18 cellular contexts compared by ENCODE assay signal in the genomic region with DNA sequence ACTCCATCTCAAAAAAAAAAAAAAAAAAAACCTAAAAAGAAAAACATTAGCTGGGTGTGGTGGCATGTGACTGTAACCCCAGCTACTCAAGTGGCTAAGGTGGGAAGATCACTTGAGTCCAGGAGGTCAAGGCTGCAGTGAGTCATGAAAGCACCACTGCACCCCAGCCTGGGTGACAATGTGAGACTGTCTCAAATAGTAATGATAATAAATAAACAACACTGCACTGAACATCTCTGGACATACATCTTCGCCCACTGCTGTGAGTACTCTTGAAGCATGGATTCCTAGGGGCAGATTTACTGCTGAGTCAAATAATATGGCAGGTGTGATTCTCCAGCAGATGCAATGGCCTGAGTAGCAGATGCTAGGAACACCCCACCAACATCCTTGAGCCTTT. TPM values are rescaled to one million over a fixed set of nuclear protein-coding genes. Genes with fewer than 3 reads are reported as not detected.
DNase-seq lines count a peak whose midpoint lies in the region; ATAC-seq, FAIRE-seq and TF ChIP-seq lines count a peak whose summit lies in the region.
"Had no signal": no experiment of that assay in that cellular context is flagged by ENCODE, and none has a peak within 500 bp of the region (broad histone marks: within the 10 kb centered on the region; RNA-seq: fewer than 3 reads in every experiment).

No MANE protein-coding gene starts in this region.

- no peaks in the 10 kb centered on the region for H3K27me3 Mint-ChIP-seq in natural killer cell treated with Interleukin-12 subunit alpha and Interleukin-12 subunit beta and Interleukin-15 and Interleukin-18, amount 100 ng/mL, for 72 hours
- H3K27me3 Mint-ChIP-seq: B cell; stimulated activated memory B cell treated with anti-CD40 and anti-IgM and Interleukin-4, amounts not matched to agents 10 μg/mL and 1 μg/mL and 100 μg/mL, for 72 hours had no signal

- POLR2A ChIA-PET in A549 (lab: Yijun Ruan, JAX) = interaction anchor here (0.6 kb wide), 1 partner anchor 116 kb away, joined by 4 read pairs; no protein-coding TSS in a partner anchor
- POLR2A ChIA-PET in K562 (lab: Yijun Ruan, JAX) = interaction anchor here (0.7 to 1.0 kb wide), 2 partner anchors 23 to 45 kb away, joined by 3 read pairs; no protein-coding TSS in a partner anchor

- H3K36me3 Mint-ChIP-seq in natural killer cell treated with Interleukin-12 subunit alpha and Interleukin-12 subunit beta and Interleukin-15 and Interleukin-18, amount 100 ng/mL, for 72 hours = no peaks in the 10 kb centered on the region
- H3K36me3 Mint-ChIP-seq: stimulated activated memory B cell treated with anti-CD40 and anti-IgM and Interleukin-4, amounts not matched to agents 10 μg/mL and 1 μg/mL and 100 μg/mL, for 72 hours had no signal

- no peaks in the 10 kb centered on the region for H3K27me3 ChIP-seq in K562 (ENCODE audit: control insufficient read depth in 2 of 2, insufficient read depth in 2 of 2, low read length in 2 of 2)
- H3K27me3 ChIP-seq: brain microvascular endothelial cell had no signal

- no peak for FAIRE-seq in A549 (lab: Jason Lieb, UNC)
- FAIRE-seq in K562 (lab: Jason Lieb, UNC) = no peak
- FAIRE-seq: H54 had no signal

- BruUV-seq in K562 (replicated peaks; lab: Mats Ljungman, UMichigan) = no TSS peak

- TF ChIP-seq POLR2A in A549 (IDR thresholded peaks at IDR 0.05; ENCODE audit: low read length) = no peak
- no peak for TF ChIP-seq POLR2A in K562 (conservative IDR thresholded peaks at IDR 0.05)

- TF ChIP-seq RAD21 in A549 (conservative IDR thresholded peaks at IDR 0.05 in 1 of 2, IDR thresholded peaks at IDR 0.05 in 1 of 2) (no peak), K562 (CRISPR knock-in tag; conservative IDR thresholded peaks at IDR 0.05 in 1 of 2, IDR thresholded peaks at IDR 0.05 in 1 of 2) (no peak)

- H3K9ac ChIP-seq in K562 (ENCODE audit: insufficient read depth in 1 of 2, low read depth in 2 of 2, low read length in 2 of 2) = peak overlapping the region in 1 of 2 experiments; percentile 14; a peak in 1 of 4 replicates
- H3K9ac ChIP-seq: parathyroid adenoma had no signal

- H3K9me3 ChIP-seq in A549 (no peaks in the 10 kb centered on the region), K562 (replicated peaks; ENCODE audit: control insufficient read depth, insufficient read depth, low read depth, low read length) (no peaks in the 10 kb centered on the region)

- TF ChIP-seq EP300 in A549 (IDR thresholded peaks at IDR 0.05) = no peak
- TF ChIP-seq EP300 in K562 (IDR thresholded peaks at IDR 0.05; ENCODE audit: low read length) = no peak

- intact Hi-C loops in K562 (cut with micrococcal nuclease) = no loop called here

- H3K4me2 ChIP-seq in A549 (no peak overlapping the region), K562 (ENCODE audit: insufficient read depth, low read length) (no peak overlapping the region)

- H3K79me2 ChIP-seq in K562 (ENCODE audit: control insufficient read depth, insufficient read depth, low read length) = no peaks in the 10 kb centered on the region
- H3K79me2 ChIP-seq: parathyroid adenoma had no signal

- H3K4me3 Mint-ChIP-seq in natural killer cell treated with Interleukin-12 subunit alpha and Interleukin-12 subunit beta and Interleukin-15 and Interleukin-18, amount 100 ng/mL, for 72 hours = peak overlapping the region; percentile 75
- H3K4me3 Mint-ChIP-seq: B cell; stimulated activated memory B cell treated with anti-CD40 and anti-IgM and Interleukin-4, amounts not matched to agents 10 μg/mL and 1 μg/mL and 100 μg/mL, for 72 hours had no signal

- peaks cover 38 to 43% of the 10 kb centered on the region in 2 donors for H3K4me1 Mint-ChIP-seq in natural killer cell treated with Interleukin-12 subunit alpha and Interleukin-12 subunit beta and Interleukin-15 and Interleukin-18, amount 100 ng/mL, for 72 hours (ENCODE audit: low read depth in 2 of 2)

- TF ChIP-seq CTCF in A549 (IDR thresholded peaks at IDR 0.05) (no peak), K562 (IDR thresholded peaks at IDR 0.05 in 2 of 3, conservative IDR thresholded peaks at IDR 0.05 in 1 of 3; ENCODE audit: insufficient read depth in 2 of 3, low read depth in 1 of 3, low read length in 3 of 3) (no peak)

- H3K27ac ChIP-seq in A549 (peak overlapping the region; percentile 13 to 57; a peak in 3 of 6 replicates), K562 (ENCODE audit: extremely low read depth, low read depth, low read length) (no peak overlapping the region)
- H3K27ac ChIP-seq: brain microvascular endothelial cell had no signal

- no peaks in the 10 kb centered on the region for H3K9me3 Mint-ChIP-seq in natural killer cell treated with Interleukin-12 subunit alpha and Interleukin-12 subunit beta and Interleukin-15 and Interleukin-18, amount 100 ng/mL, for 72 hours
- H3K9me3 Mint-ChIP-seq: activated T-helper 2 cell treated with anti-CD3 and anti-CD28 coated beads, Interferon-gamma antibody, Interleukin-2, Interleukin-4, amounts not matched to agents 10 μg/mL and 5 μg/mL and 100 μg/mL, durations not matched to agents 14 hours and 24 hours and 36 hours; stimulated activated memory B cell treated with anti-CD40 and anti-IgM and Interleukin-4, amounts not matched to agents 10 μg/mL and 1 μg/mL and 100 μg/mL, for 72 hours had no signal

- in situ Hi-C loops in K562 (cut with MboI) = no loop called here

- no peaks in the 10 kb centered on the region for H3K9me1 ChIP-seq in K562 (ENCODE audit: control insufficient read depth, insufficient read depth, low read length)

- H3K4me1 ChIP-seq in A549 (peaks cover 60% of the 10 kb centered on the region), K562 (replicated peaks in 1 of 2; ENCODE audit: control insufficient read depth in 2 of 2, insufficient read depth in 2 of 2, low read length in 2 of 2) (peaks cover 6 to 36% of the 10 kb centered on the region in 2 experiments; a peak in 4 of 5 replicates)
- H3K4me1 ChIP-seq: parathyroid adenoma had no signal

- no peaks in the 10 kb centered on the region for H4K20me1 ChIP-seq in K562 (replicated peaks; ENCODE audit: control insufficient read depth, insufficient read depth, low read length)

- H2AFZ ChIP-seq in K562 (ENCODE audit: low read depth, low read length) = no peak overlapping the region
- H2AFZ ChIP-seq: parathyroid adenoma had no signal

- no peak overlapping the region for H3K4me3 ChIP-seq in A549
- H3K4me3 ChIP-seq in K562 = no peak overlapping the region

- WGBS in A549 (ENCODE audit: missing lambda C conversion rate) = 88% methylated on average over 1 of the region's 1 CpG
- 73% methylated on average over 1 of the region's 1 CpG for WGBS in K562 (ENCODE audit: insufficient coverage, low coverage, missing lambda C conversion rate)

- peak in 1 of 2 experiments; percentile 46 for DNase-seq in A549 (ENCODE audit: low read depth in 1 of 2, low spot score in 1 of 2)
- DNase-seq in HT1080 (ENCODE audit: low read depth) = peak; percentile 64
- no peak for DNase-seq in K562 (ENCODE audit: extremely low read depth in 1 of 4, low spot score in 3 of 4)
- no peak for DNase-seq in natural killer cell treated with Interleukin-12 subunit alpha and Interleukin-12 subunit beta and Interleukin-15 and Interleukin-18, amount 100 ng/mL, for 72 hours (ENCODE audit: low spot score)
- DNase-seq in stimulated activated CD4-positive, alpha-beta T cell treated with anti-CD3 and anti-CD28 coated beads, Interleukin-2, amount 100 ng/mL, for 24 hours = no peak
- DNase-seq in SKM-1 treated with dmso at 0.1 percent for 144 hours (lab: John Stamatoyannopoulos, UW; ENCODE audit: unreplicated experiment) = no peak
- no peak for DNase-seq in hypothalamus (lab: John Stamatoyannopoulos, UW)
- DNase-seq: activated CD4-positive, alpha-beta T cell treated with anti-CD3 and anti-CD28 coated beads, Interleukin-2, amount 50 U/mL, for 4 hours; brain microvascular endothelial cell; MM.1S; NCI-H2171; T1000 had no signal

- no peaks in the 10 kb centered on the region; the same call in 2 of the 3 replicates for H3K36me3 ChIP-seq in K562 (ENCODE audit: control insufficient read depth, insufficient read depth, low read length)
- H3K36me3 ChIP-seq: brain microvascular endothelial cell had no signal

- ATAC-seq in A549 = no peak
- ATAC-seq in K562 = no peak
- ATAC-seq in natural killer cell treated with Interleukin-12 subunit alpha and Interleukin-12 subunit beta and Interleukin-15 and Interleukin-18, amount 100 ng/mL, for 72 hours = peak; percentile 15 to 24
- ATAC-seq in GM21390 (IDR thresholded peaks at IDR 0.05; ENCODE audit: unreplicated experiment) = no peak
- ATAC-seq: stimulated activated memory B cell treated with anti-CD40 and anti-IgM and Interleukin-4, amounts not matched to agents 10 μg/mL and 1 μg/mL and 100 μg/mL, for 72 hours had no signal

- CTCF ChIA-PET in A549 (lab: Yijun Ruan, JAX) (interaction anchor here (1.2 to 25.9 kb wide), 2 partner anchors 10 to 79 kb away, joined by 4 to 522 read pairs; no protein-coding TSS in a partner anchor), K562 (lab: Yijun Ruan, JAX; ENCODE audit: low intra/inter-chr PET ratio) (no interaction called here)

- H3K27ac Mint-ChIP-seq in natural killer cell treated with Interleukin-12 subunit alpha and Interleukin-12 subunit beta and Interleukin-15 and Interleukin-18, amount 100 ng/mL, for 72 hours = peak overlapping the region; percentile 7 to 25
- H3K27ac Mint-ChIP-seq: activated T-helper 2 cell treated with anti-CD3 and anti-CD28 coated beads, Interferon-gamma antibody, Interleukin-2, Interleukin-4, amounts not matched to agents 10 μg/mL and 5 μg/mL and 100 μg/mL, durations not matched to agents 14 hours and 24 hours and 36 hours; B cell had no signal

RNA-seq across cellular contexts. Expression of a gene that starts 23.7 kb away (rescaled TPM):
- polyA plus RNA-seq in A549 (2011; rRNA removed) (2.7 and 3.1 TPM in 2 replicates), A549 (2017; fragmentation: RNase III; extraction: RNeasy Plus Mini Kit Qiagen cat#74134 plus additional on column Dnase treatment) (4.8 to 5.8 TPM (median 5.0 TPM) in 3 replicates), K562 (2011; rRNA removed) (6.3 and 6.5 TPM in 2 replicates), K562 (2014; fragmentation: Illumina TruSeq; extraction: Trizol) (4.2 and 5.7 TPM in 2 replicates), K562 (2014; fragmentation: Nextera tagmentation; extraction: Ambion mirVana) (under 1 TPM; 0.20 to 0.31 TPM), K562 (2014; rRNA removed) (7.6 and 7.9 TPM in 2 replicates)
- 4.5 and 6.7 TPM in 2 replicates for polyA plus RNA-seq in A549 (2012; cell fraction: cytosol; rRNA removed)
- 13.3 and 15.2 TPM in 2 replicates for polyA plus RNA-seq in A549 (2012; cell fraction: nucleus; rRNA removed)
- polyA minus RNA-seq in A549 (2011; rRNA and poly(A)+ RNA removed) = 10.3 and 10.5 TPM in 2 replicates
- 23.0 and 32.8 TPM in 2 replicates for total RNA-seq in HT1080 (2014; rRNA removed; shearing (Covaris generic))
- 22.7 and 25.7 TPM in 2 replicates for polyA plus RNA-seq in HT1080 (2015; cell fraction: cytosol; rRNA removed)
- polyA plus RNA-seq in HT1080 (2015; cell fraction: nucleus; rRNA removed) = 26.2 and 33.0 TPM in 2 replicates
- total RNA-seq in K562 (2011; cell fraction: chromatin; rRNA removed; ENCODE audit: low replicate concordance) = 28.0 and 68.9 TPM in 2 replicates
- 41.1 and 52.0 TPM in 2 replicates for total RNA-seq in K562 (2011; cell fraction: nucleolus; rRNA removed)
- 34.1 and 35.2 TPM in 2 replicates for total RNA-seq in K562 (2011; cell fraction: nucleoplasm; rRNA removed)
- total RNA-seq in K562 (2014; rRNA removed) (9.6 and 10.5 TPM in 2 replicates), K562 (2014; rRNA removed; fragmentation: Illumina TruSeq; extraction: Trizol) (3.9 and 4.3 TPM in 2 replicates), K562 (2015; rRNA removed; fragmentation: Illumina TruSeq; extraction: Trizol) (6.2 and 6.5 TPM in 2 replicates), K562 (2021) (12.0 and 12.6 TPM in 2 replicates)
- 5.8 and 12.1 TPM in 2 replicates for polyA plus RNA-seq in K562 (2011; cell fraction: cytosol; rRNA removed)
- polyA plus RNA-seq in K562 (2011; cell fraction: nucleus; rRNA removed) = 10.8 and 22.9 TPM in 2 replicates
- 5.0 and 6.9 TPM in 2 replicates for polyA plus RNA-seq in K562 (2012)
- polyA minus RNA-seq in K562 (2011; rRNA and poly(A)+ RNA removed) = 8.5 and 9.6 TPM in 2 replicates
- polyA minus RNA-seq in K562 (2011; cell fraction: cytosol; rRNA and poly(A)+ RNA removed) = 6.6 and 9.7 TPM in 2 replicates
- 13.3 and 14.7 TPM in 2 replicates for polyA minus RNA-seq in K562 (2011; cell fraction: nucleus; rRNA and poly(A)+ RNA removed)
- 1 to 10 TPM; 4.5 to 6.3 TPM for total RNA-seq in natural killer cell treated with Interleukin-12 subunit alpha and Interleukin-12 subunit beta and Interleukin-15 and Interleukin-18, amount 100 ng/mL, for 72 hours

RNA-seq across cellular contexts. Expression of a gene that starts 32.4 kb away (rescaled TPM):
- polyA plus RNA-seq in A549 (2011; rRNA removed) = 11.0 and 11.8 TPM in 2 replicates
- 26.7 and 34.0 TPM in 2 replicates for polyA plus RNA-seq in A549 (2012; cell fraction: cytosol; rRNA removed)
- 88.1 and 96.6 TPM in 2 replicates for polyA plus RNA-seq in A549 (2012; cell fraction: nucleus; rRNA removed)
- 15.7 to 18.2 TPM (median 17.5 TPM) in 3 replicates for polyA plus RNA-seq in A549 (2017; fragmentation: RNase III; extraction: RNeasy Plus Mini Kit Qiagen cat#74134 plus additional on column Dnase treatment)
- polyA minus RNA-seq in A549 (2011; rRNA and poly(A)+ RNA removed) = 17.6 and 21.3 TPM in 2 replicates
- total RNA-seq in HT1080 (2014; rRNA removed; shearing (Covaris generic)) = 19.4 and 22.7 TPM in 2 replicates
- 21.8 and 31.7 TPM in 2 replicates for polyA plus RNA-seq in HT1080 (2015; cell fraction: cytosol; rRNA removed)
- polyA plus RNA-seq in HT1080 (2015; cell fraction: nucleus; rRNA removed) = 51.5 and 52.7 TPM in 2 replicates
- 71.5 and 173 TPM in 2 replicates for total RNA-seq in K562 (2011; cell fraction: chromatin; rRNA removed; ENCODE audit: low replicate concordance)
- total RNA-seq in K562 (2011; cell fraction: nucleolus; rRNA removed) = 98.1 and 99.0 TPM in 2 replicates
- total RNA-seq in K562 (2011; cell fraction: nucleoplasm; rRNA removed) = 61.3 and 107 TPM in 2 replicates
- 39.0 and 40.3 TPM in 2 replicates for total RNA-seq in K562 (2014; rRNA removed)
- 5.9 and 6.4 TPM in 2 replicates for total RNA-seq in K562 (2014; rRNA removed; fragmentation: Illumina TruSeq; extraction: Trizol)
- 18.5 and 21.4 TPM in 2 replicates for total RNA-seq in K562 (2015; rRNA removed; fragmentation: Illumina TruSeq; extraction: Trizol)
- total RNA-seq in K562 (2021) = 51.7 and 63.0 TPM in 2 replicates
- polyA plus RNA-seq in K562 (2011; rRNA removed) = 27.6 and 38.3 TPM in 2 replicates
- 40.5 and 99.8 TPM in 2 replicates for polyA plus RNA-seq in K562 (2011; cell fraction: cytosol; rRNA removed)
- 261 and 270 TPM in 2 replicates for polyA plus RNA-seq in K562 (2011; cell fraction: nucleus; rRNA removed)
- polyA plus RNA-seq in K562 (2012) = 24.6 and 74.9 TPM in 2 replicates
- 13.5 and 29.6 TPM in 2 replicates for polyA plus RNA-seq in K562 (2014; fragmentation: Illumina TruSeq; extraction: Trizol)
- polyA plus RNA-seq in K562 (2014; fragmentation: Nextera tagmentation; extraction: Ambion mirVana) = 1 to 10 TPM; 1.4 to 3.8 TPM
- polyA plus RNA-seq in K562 (2014; rRNA removed) = 86.0 and 111 TPM in 2 replicates
- 15.9 and 19.8 TPM in 2 replicates for polyA minus RNA-seq in K562 (2011; rRNA and poly(A)+ RNA removed)
- 16.9 and 19.2 TPM in 2 replicates for polyA minus RNA-seq in K562 (2011; cell fraction: cytosol; rRNA and poly(A)+ RNA removed)
- polyA minus RNA-seq in K562 (2011; cell fraction: nucleus; rRNA and poly(A)+ RNA removed) = 54.3 and 67.5 TPM in 2 replicates
- 10 to 100 TPM; 19.1 to 36.8 TPM for total RNA-seq in natural killer cell treated with Interleukin-12 subunit alpha and Interleukin-12 subunit beta and Interleukin-15 and Interleukin-18, amount 100 ng/mL, for 72 hours

RNA-seq across cellular contexts. Expression of a gene that starts 37.9 kb away (rescaled TPM):
- 152 and 209 TPM in 2 replicates for polyA plus RNA-seq in A549 (2011; rRNA removed)
- 289 and 369 TPM in 2 replicates for polyA plus RNA-seq in A549 (2012; cell fraction: cytosol; rRNA removed)
- polyA plus RNA-seq in A549 (2012; cell fraction: nucleus; rRNA removed) = 208 and 222 TPM in 2 replicates
- 196 to 211 TPM (median 208 TPM) in 3 replicates for polyA plus RNA-seq in A549 (2017; fragmentation: RNase III; extraction: RNeasy Plus Mini Kit Qiagen cat#74134 plus additional on column Dnase treatment)
- polyA minus RNA-seq in A549 (2011; rRNA and poly(A)+ RNA removed) = 39.6 and 41.8 TPM in 2 replicates
- total RNA-seq in HT1080 (2014; rRNA removed; shearing (Covaris generic)) = 237 and 253 TPM in 2 replicates
- polyA plus RNA-seq in HT1080 (2015; cell fraction: cytosol; rRNA removed) = 189 and 217 TPM in 2 replicates
- polyA plus RNA-seq in HT1080 (2015; cell fraction: nucleus; rRNA removed) = 140 and 151 TPM in 2 replicates
- total RNA-seq in K562 (2011; cell fraction: chromatin; rRNA removed; ENCODE audit: low replicate concordance) = 69.3 and 160 TPM in 2 replicates
- 133 and 147 TPM in 2 replicates for total RNA-seq in K562 (2011; cell fraction: nucleolus; rRNA removed)
- total RNA-seq in K562 (2011; cell fraction: nucleoplasm; rRNA removed) = 86.5 and 106 TPM in 2 replicates
- 224 and 280 TPM in 2 replicates for total RNA-seq in K562 (2014; rRNA removed)
- total RNA-seq in K562 (2014; rRNA removed; fragmentation: Illumina TruSeq; extraction: Trizol) = 78.1 and 91.2 TPM in 2 replicates
- total RNA-seq in K562 (2015; rRNA removed; fragmentation: Illumina TruSeq; extraction: Trizol) = 171 and 180 TPM in 2 replicates
- 164 and 167 TPM in 2 replicates for total RNA-seq in K562 (2021)
- polyA plus RNA-seq in K562 (2011; rRNA removed) = 128 and 132 TPM in 2 replicates
- polyA plus RNA-seq in K562 (2011; cell fraction: cytosol; rRNA removed) = 110 and 136 TPM in 2 replicates
- 328 and 373 TPM in 2 replicates for polyA plus RNA-seq in K562 (2011; cell fraction: nucleus; rRNA removed)
- polyA plus RNA-seq in K562 (2012) = 163 and 245 TPM in 2 replicates
- 151 and 170 TPM in 2 replicates for polyA plus RNA-seq in K562 (2014; fragmentation: Illumina TruSeq; extraction: Trizol)
- polyA plus RNA-seq in K562 (2014; fragmentation: Nextera tagmentation; extraction: Ambion mirVana) = 1 to 10 TPM; 2.4 to 4.8 TPM
- 242 and 255 TPM in 2 replicates for polyA plus RNA-seq in K562 (2014; rRNA removed)
- 33.8 and 41.5 TPM in 2 replicates for polyA minus RNA-seq in K562 (2011; rRNA and poly(A)+ RNA removed)
- 34.7 and 36.8 TPM in 2 replicates for polyA minus RNA-seq in K562 (2011; cell fraction: cytosol; rRNA and poly(A)+ RNA removed)
- 21.8 and 31.0 TPM in 2 replicates for polyA minus RNA-seq in K562 (2011; cell fraction: nucleus; rRNA and poly(A)+ RNA removed)
- total RNA-seq in natural killer cell treated with Interleukin-12 subunit alpha and Interleukin-12 subunit beta and Interleukin-15 and Interleukin-18, amount 100 ng/mL, for 72 hours = 100 to 1,000 TPM; 146 to 212 TPM

RNA-seq across cellular contexts. Expression of a gene that starts 46.7 kb away (rescaled TPM):
- polyA plus RNA-seq in A549 (2011; rRNA removed) (14.4 and 18.6 TPM in 2 replicates), A549 (2017; fragmentation: RNase III; extraction: RNeasy Plus Mini Kit Qiagen cat#74134 plus additional on column Dnase treatment) (16.0 to 17.0 TPM (median 16.2 TPM) in 3 replicates), K562 (2011; rRNA removed) (13.8 TPM in 2 replicates), K562 (2014; fragmentation: Illumina TruSeq; extraction: Trizol) (17.9 and 24.0 TPM in 2 replicates), K562 (2014; fragmentation: Nextera tagmentation; extraction: Ambion mirVana) (under 1 TPM; 0.28 to 0.34 TPM), K562 (2014; rRNA removed) (24.7 and 33.3 TPM in 2 replicates)
- 21.2 and 21.5 TPM in 2 replicates for polyA plus RNA-seq in A549 (2012; cell fraction: cytosol; rRNA removed)
- 27.6 and 29.8 TPM in 2 replicates for polyA plus RNA-seq in A549 (2012; cell fraction: nucleus; rRNA removed)
- 12.1 and 14.6 TPM in 2 replicates for polyA minus RNA-seq in A549 (2011; rRNA and poly(A)+ RNA removed)
- 62.9 and 87.4 TPM in 2 replicates for total RNA-seq in HT1080 (2014; rRNA removed; shearing (Covaris generic))
- 75.8 and 89.1 TPM in 2 replicates for polyA plus RNA-seq in HT1080 (2015; cell fraction: cytosol; rRNA removed)
- polyA plus RNA-seq in HT1080 (2015; cell fraction: nucleus; rRNA removed) = 53.5 and 55.6 TPM in 2 replicates
- 49.3 and 58.0 TPM in 2 replicates for total RNA-seq in K562 (2011; cell fraction: chromatin; rRNA removed; ENCODE audit: low replicate concordance)
- 33.2 and 33.4 TPM in 2 replicates for total RNA-seq in K562 (2011; cell fraction: nucleolus; rRNA removed)
- 41.1 and 66.6 TPM in 2 replicates for total RNA-seq in K562 (2011; cell fraction: nucleoplasm; rRNA removed)
- total RNA-seq in K562 (2014; rRNA removed) (27.9 and 34.1 TPM in 2 replicates), K562 (2014; rRNA removed; fragmentation: Illumina TruSeq; extraction: Trizol) (9.5 and 12.3 TPM in 2 replicates), K562 (2015; rRNA removed; fragmentation: Illumina TruSeq; extraction: Trizol) (18.1 and 18.5 TPM in 2 replicates), K562 (2021) (35.8 and 37.4 TPM in 2 replicates)
- polyA plus RNA-seq in K562 (2011; cell fraction: cytosol; rRNA removed) = 19.4 and 30.1 TPM in 2 replicates
- polyA plus RNA-seq in K562 (2011; cell fraction: nucleus; rRNA removed) = 22.7 and 30.0 TPM in 2 replicates
- polyA plus RNA-seq in K562 (2012) = 18.5 and 22.9 TPM in 2 replicates
- polyA minus RNA-seq in K562 (2011; rRNA and poly(A)+ RNA removed) = 12.2 and 15.1 TPM in 2 replicates
- 13.9 and 17.0 TPM in 2 replicates for polyA minus RNA-seq in K562 (2011; cell fraction: cytosol; rRNA and poly(A)+ RNA removed)
- polyA minus RNA-seq in K562 (2011; cell fraction: nucleus; rRNA and poly(A)+ RNA removed) = 11.8 and 13.6 TPM in 2 replicates
- 10 to 100 TPM; 42.6 to 46.9 TPM for total RNA-seq in natural killer cell treated with Interleukin-12 subunit alpha and Interleukin-12 subunit beta and Interleukin-15 and Interleukin-18, amount 100 ng/mL, for 72 hours

Comparison
In these comparisons a context has a peak if more than half of its experiments do, and no peak if none do; other contexts are left out.
1. ATAC-seq: peak in natural killer cell treated with Interleukin-12 subunit alpha and Interleukin-12 subunit beta and Interleukin-15 and Interleukin-18, amount 100 ng/mL, for 72 hours (2 of 2); none in A549 (0 of 2), K562 (single experiment) and GM21390 (single experiment).